ENCODE assay signal across 17 cellular contexts in genomic region chr9:37066139-37066725, GRCh38. TPM values are rescaled to one million over a fixed set of nuclear protein-coding genes. Genes with fewer than 3 reads are reported as not detected.
DNase-seq lines count a peak whose midpoint lies in the region; ATAC-seq and TF ChIP-seq lines count a peak whose summit lies in the region.
"Had no signal": no experiment of that assay in that cellular context is flagged by ENCODE, and none has a peak within 500 bp of the region (broad histone marks: within the 10 kb centered on the region; RNA-seq: fewer than 3 reads in every experiment).

No MANE protein-coding gene starts in this region.

- H3K4me3 ChIP-seq in SU-DHL-6 (ENCODE audit: insufficient read depth, low read length, poor library complexity, severe bottlenecking), result peak overlapping the region; percentile 2

- no peaks in the 10 kb centered on the region for H3K36me3 Mint-ChIP-seq in mesothelial cell of epicardium

- H3K9me3 ChIP-seq in SU-DHL-6 (ENCODE audit: insufficient read depth, low read length), result no peaks in the 10 kb centered on the region

- no peaks in the 10 kb centered on the region for H3K79me2 ChIP-seq in SU-DHL-6 (ENCODE audit: insufficient read depth, low read length)

- no peaks in the 10 kb centered on the region for H3K27me3 ChIP-seq in SU-DHL-6 (ENCODE audit: low read length)

- peaks cover 67% of the 10 kb centered on the region for H3K27me3 Mint-ChIP-seq in mesothelial cell of epicardium (ENCODE audit: low read depth)

- H2AFZ ChIP-seq in SU-DHL-6 (ENCODE audit: low read depth, low read length, severe bottlenecking), result peak overlapping the region; percentile 60

- DNase-seq in GM13977 (ENCODE audit: low spot score) (peak; percentile 30), omental fat pad (ENCODE audit: low spot score) (no peak), NCI-H774 (lab: John Stamatoyannopoulos, UW) (no peak), mesothelial cell of epicardium (ENCODE audit: low spot score in 2 of 2, unreplicated experiment in 2 of 2) (no peak), COR-L47 (lab: John Stamatoyannopoulos, UW) (no peak)
- DNase-seq: activated CD4-positive, alpha-beta T cell treated with anti-CD3 and anti-CD28 coated beads for 36 hours; DND-41; effector CD8-positive, alpha-beta T cell; kidney; NCI-H187 treated with DMSO at 0.1 percent for 48 hours; retina had no signal

- H3K36me3 ChIP-seq in SU-DHL-6 (ENCODE audit: low read length), result no peaks in the 10 kb centered on the region

- H3K4me3 Mint-ChIP-seq in mesothelial cell of epicardium, result no peak overlapping the region
- H3K4me3 Mint-ChIP-seq: activated CD4-positive, alpha-beta T cell treated with anti-CD3 and anti-CD28 coated beads for 36 hours; stimulated activated naive CD8-positive, alpha-beta T cell treated with anti-CD3 and anti-CD28 coated beads, Interleukin-15, Interleukin-2, amounts not matched to agents 100 ng/mL and 50 ng/mL, for 24 hours had no signal

- peak overlapping the region; percentile 49 for H3K4me2 ChIP-seq in SU-DHL-6 (ENCODE audit: low read depth, low read length, poor library complexity, severe bottlenecking)

- H3K9me3 Mint-ChIP-seq in mesothelial cell of epicardium, result peaks cover 5% of the 10 kb centered on the region
- H3K9me3 Mint-ChIP-seq: stimulated activated naive CD8-positive, alpha-beta T cell treated with anti-CD3 and anti-CD28 coated beads, Interleukin-15, Interleukin-2, amounts not matched to agents 100 ng/mL and 50 ng/mL, for 24 hours had no signal

- H3K9ac ChIP-seq in SU-DHL-6 (ENCODE audit: low read length), result peak overlapping the region; percentile 23

- TF ChIP-seq CTCF in GM13977 (IDR thresholded peaks at IDR 0.05; ENCODE audit: extremely low read depth, insufficient read depth, missing control alignments) (no peak), SU-DHL-6 (IDR thresholded peaks at IDR 0.05; ENCODE audit: insufficient read depth, low read length, poor library complexity, severe bottlenecking) (no peak), omental fat pad (IDR thresholded peaks at IDR 0.05) (no peak), mesothelial cell of epicardium (IDR thresholded peaks at IDR 0.05; ENCODE audit: unreplicated experiment) (no peak)

- no peaks in the 10 kb centered on the region for H3K4me1 Mint-ChIP-seq in mesothelial cell of epicardium
- H3K4me1 Mint-ChIP-seq: activated CD4-positive, alpha-beta T cell treated with anti-CD3 and anti-CD28 coated beads for 36 hours had no signal

- no peak overlapping the region for H3K27ac Mint-ChIP-seq in mesothelial cell of epicardium
- H3K27ac Mint-ChIP-seq: activated CD4-positive, alpha-beta T cell treated with anti-CD3 and anti-CD28 coated beads for 36 hours; stimulated activated naive CD8-positive, alpha-beta T cell treated with anti-CD3 and anti-CD28 coated beads, Interleukin-15, Interleukin-2, amounts not matched to agents 100 ng/mL and 50 ng/mL, for 24 hours had no signal

- peak overlapping the region; percentile 65 for H3K27ac ChIP-seq in SU-DHL-6 (ENCODE audit: low read depth, low read length)

- no peaks in the 10 kb centered on the region for H3K9me2 ChIP-seq in SU-DHL-6 (replicated peaks; ENCODE audit: insufficient read depth, low read length)

- H4K20me1 ChIP-seq in SU-DHL-6 (ENCODE audit: low read depth, low read length), result no peaks in the 10 kb centered on the region

- H3F3A ChIP-seq in SU-DHL-6 (ENCODE audit: insufficient read depth), result peaks cover 5% of the 10 kb centered on the region; the same call in 1 of the 2 replicates

- in situ Hi-C loops in GM13977 (cut with MboI; ENCODE audit: low pct_unique_long_range_greater_than_20kb, low sequenced_read_pairs, unreplicated experiment), result no loop called here

- peak; percentile 57 for ATAC-seq in GM21360 (IDR thresholded peaks at IDR 0.05; ENCODE audit: unreplicated experiment)
- ATAC-seq in HG03103 (IDR thresholded peaks at IDR 0.05; ENCODE audit: low read depth, unreplicated experiment), result peak; percentile 90
- no peak for ATAC-seq in omental fat pad (ENCODE audit: low FRiP score)
- ATAC-seq: activated CD4-positive, alpha-beta T cell treated with anti-CD3 and anti-CD28 coated beads for 36 hours had no signal

RNA-seq across cellular contexts. Expression of gene PAX5, which starts 32.2 kb away (rescaled TPM):
- total RNA-seq in omental fat pad (1 to 10 TPM in 1 of 4 donors, under 1 TPM in 2, not detected in 1; 0.09 to 1.2 (median 0.24) TPM), mesothelial cell of epicardium (not detected in 3 replicates)
- total RNA-seq: astrocyte, myocyte had no signal

RNA-seq across cellular contexts. Expression of gene ZCCHC7, which starts 54.1 kb away (rescaled TPM):
- total RNA-seq in omental fat pad (10 to 100 TPM; 11.7 to 24.6 (median 13.6) TPM), mesothelial cell of epicardium (27.0 to 31.3 TPM (median 27.8 TPM) in 3 replicates)
